ENCODE assay signal across 19 cellular contexts in genomic region chr12:130476451-130476850, GRCh38.
DNase-seq lines count a peak whose midpoint lies in the region; ATAC-seq and TF ChIP-seq lines count a peak whose summit lies in the region.
"Had no signal": no experiment of that assay in that cellular context is flagged by ENCODE, and none has a peak within 500 bp of the region (broad histone marks: within the 10 kb centered on the region; RNA-seq: fewer than 3 reads in every experiment).

No MANE protein-coding gene starts in this region.

- H4K8ac ChIP-seq in neuronal stem cell (ENCODE audit: low read depth, low read length): no peak overlapping the region

- peaks cover 16% of the 10 kb centered on the region for H3K27me3 Mint-ChIP-seq in chondrocyte (ENCODE audit: low read depth)
- H3K27me3 Mint-ChIP-seq: CD4-positive, CD25-positive, alpha-beta regulatory T cell; CD8-positive, alpha-beta memory T cell had no signal

- no peak overlapping the region for H4K91ac ChIP-seq in neuronal stem cell (ENCODE audit: low read depth, low read length, poor library complexity)

- no peak overlapping the region for H3K14ac ChIP-seq in neuronal stem cell (ENCODE audit: low read length)

- H4K20me1 ChIP-seq in BLaER1: 0 out of 2 replicates have a peak, but pooled peaks cover 6% of the 10 kb centered on the region
- H4K20me1 ChIP-seq in BLaER1 treated with 17β-estradiol and CSF1 and Interleukin-3, amounts not matched to agents 10 nM and 100 nM: peaks cover 0 to 11% (median 0%) of the 10 kb centered on the region in 11 experiments; a peak in 2 of 22 replicates

- no peaks in the 10 kb centered on the region for H3K36me3 Mint-ChIP-seq in chondrocyte (ENCODE audit: low read depth)
- no peaks in the 10 kb centered on the region for H3K36me3 Mint-ChIP-seq in activated naive CD4-positive, alpha-beta T cell treated with anti-CD3 and anti-CD28 coated beads, Interleukin-2, amount 50 U/mL, for 72 hours
- H3K36me3 Mint-ChIP-seq: CD14-positive monocyte; CD4-positive, alpha-beta memory T cell; CD4-positive, CD25-positive, alpha-beta regulatory T cell; CD8-positive, alpha-beta memory T cell had no signal

- H3K4me1 Mint-ChIP-seq in chondrocyte (ENCODE audit: low read depth): no peaks in the 10 kb centered on the region
- H3K4me1 Mint-ChIP-seq: CD14-positive monocyte; CD4-positive, alpha-beta memory T cell; CD8-positive, alpha-beta memory T cell had no signal

- no CpG with 5 or more reads among the region's 11 CpGs for WGBS in neuronal stem cell (ENCODE audit: extremely low coverage in 2 of 2, insufficient read length in 2 of 2, insufficient replicate concordance in 1 of 2), 2 donors

- H3K9me3 Mint-ChIP-seq in chondrocyte (ENCODE audit: low read depth): no peaks in the 10 kb centered on the region
- H3K9me3 Mint-ChIP-seq in activated naive CD4-positive, alpha-beta T cell treated with anti-CD3 and anti-CD28 coated beads, Interleukin-2, amount 50 U/mL, for 72 hours: no peaks in the 10 kb centered on the region
- H3K9me3 Mint-ChIP-seq: CD14-positive monocyte had no signal

- no peak overlapping the region for H3K18ac ChIP-seq in neuronal stem cell (ENCODE audit: low read length)

- no peak overlapping the region for H2BK15ac ChIP-seq in neuronal stem cell (ENCODE audit: low read length)

- no peak for ATAC-seq in GM18520 (IDR thresholded peaks at IDR 0.05; ENCODE audit: unreplicated experiment)
- ATAC-seq in activated naive CD4-positive, alpha-beta T cell treated with anti-CD3 and anti-CD28 coated beads, Interleukin-2, amount 50 U/mL, for 72 hours: no peak
- ATAC-seq: GM12878 had no signal

- H2AK5ac ChIP-seq in neuronal stem cell (ENCODE audit: low read depth, low read length): peak overlapping the region; percentile 22

- H3K9ac ChIP-seq in BLaER1 (no peak overlapping the region), neuronal stem cell (ENCODE audit: low read depth, low read length, poor library complexity) (no peak overlapping the region)
- H3K9ac ChIP-seq in BLaER1 treated with 17β-estradiol and CSF1 and Interleukin-3, amounts not matched to agents 10 nM and 100 nM: no peak overlapping the region

- H2AFZ ChIP-seq in neuronal stem cell (ENCODE audit: low read length): no peak overlapping the region

- H3K27ac ChIP-seq in BLaER1 (no peak overlapping the region), neuronal stem cell (replicated peaks; ENCODE audit: low read length) (no peak overlapping the region)
- H3K27ac ChIP-seq in BLaER1 treated with 17β-estradiol and CSF1 and Interleukin-3, amounts not matched to agents 10 nM and 100 nM: no peak overlapping the region

- H3K27me3 ChIP-seq in BLaER1 (0 out of 2 replicates have a peak, but pooled peaks cover 3% of the 10 kb centered on the region), neuronal stem cell (ENCODE audit: control insufficient read depth in 3 of 3, insufficient read depth in 3 of 3, low read depth in 1 of 3, low read length in 3 of 3) (peaks cover 0 to 38% (median 0%) of the 10 kb centered on the region in 3 experiments)
- H3K27me3 ChIP-seq in BLaER1 treated with 17β-estradiol and CSF1 and Interleukin-3, amounts not matched to agents 10 nM and 100 nM: peaks cover 0 to 12% (median 0%) of the 10 kb centered on the region in 11 experiments; a peak in 5 of 22 replicates
- H3K27me3 ChIP-seq: BE2C had no signal

- peak; percentile 89 for DNase-seq in chondrocyte (ENCODE audit: low spot score)
- no peak for DNase-seq in neuronal stem cell (ENCODE audit: low spot score)
- DNase-seq in activated naive CD4-positive, alpha-beta T cell treated with anti-CD3 and anti-CD28 coated beads, Interleukin-2, amount 50 U/mL, for 72 hours (ENCODE audit: low spot score in 2 of 2): no peak
- no peak for DNase-seq in GF-D8 (lab: John Stamatoyannopoulos, UW)
- no peak for DNase-seq in D341Med (ENCODE audit: low spot score)
- DNase-seq: 8988T; ACHN; BE2C; C1 segment of cervical spinal cord; CD4-positive, alpha-beta memory T cell; CD4-positive, CD25-positive, alpha-beta regulatory T cell; CD8-positive, alpha-beta memory T cell; COR-L47; DMS79 treated with DMSO at 0.1 percent for 48 hours had no signal

- H3K23ac ChIP-seq in neuronal stem cell (ENCODE audit: low read depth, low read length, poor library complexity): no peak overlapping the region

- H3K4me3 ChIP-seq in BLaER1 (no peak overlapping the region), neuronal stem cell (ENCODE audit: low read length in 2 of 2) (no peak overlapping the region)
- no peak overlapping the region for H3K4me3 ChIP-seq in BLaER1 treated with 17β-estradiol and CSF1 and Interleukin-3, amounts not matched to agents 10 nM and 100 nM
- H3K4me3 ChIP-seq: GM12878 had no signal

- no peak overlapping the region for H2BK12ac ChIP-seq in neuronal stem cell (ENCODE audit: low read length)

- H3K4ac ChIP-seq in neuronal stem cell (ENCODE audit: low read length): no peak overlapping the region

- H3K4me3 Mint-ChIP-seq in chondrocyte (ENCODE audit: unreplicated experiment): no peak overlapping the region
- H3K4me3 Mint-ChIP-seq: CD14-positive monocyte; CD4-positive, alpha-beta memory T cell; CD4-positive, CD25-positive, alpha-beta regulatory T cell; CD8-positive, alpha-beta memory T cell had no signal

- H3K4me2 ChIP-seq in BLaER1: peak overlapping the region; percentile 76
- H3K4me2 ChIP-seq in BLaER1 treated with 17β-estradiol and CSF1 and Interleukin-3, amounts not matched to agents 10 nM and 100 nM: peak overlapping the region; percentile 23 to 82 (median 64); a peak in 20 of 22 replicates
- no peak overlapping the region for H3K4me2 ChIP-seq in neuronal stem cell (ENCODE audit: insufficient read depth, low read length, poor library complexity, severe bottlenecking)

- H3K9me3 ChIP-seq in BLaER1: no peaks in the 10 kb centered on the region
- H3K9me3 ChIP-seq in BLaER1 treated with 17β-estradiol and CSF1 and Interleukin-3, amounts not matched to agents 10 nM and 100 nM (replicated peaks in 1 of 11): no peaks in the 10 kb centered on the region
- no peaks in the 10 kb centered on the region for H3K9me3 ChIP-seq in neuronal stem cell (replicated peaks in 1 of 2; ENCODE audit: control insufficient read depth in 2 of 2, insufficient read depth in 1 of 2, low read depth in 1 of 2, low read length in 2 of 2)
- H3K9me3 ChIP-seq: BE2C had no signal

- H3K36me3 ChIP-seq in BLaER1 (no peaks in the 10 kb centered on the region), neuronal stem cell (replicated peaks in 1 of 2; ENCODE audit: control insufficient read depth in 2 of 2, insufficient read depth in 2 of 2, low read length in 2 of 2) (no peaks in the 10 kb centered on the region)
- H3K36me3 ChIP-seq in BLaER1 treated with 17β-estradiol and CSF1 and Interleukin-3, amounts not matched to agents 10 nM and 100 nM: no peaks in the 10 kb centered on the region

- TF ChIP-seq CTCF in chondrocyte (IDR thresholded peaks at IDR 0.05): no peak

- no peak overlapping the region for H2BK5ac ChIP-seq in neuronal stem cell (ENCODE audit: low read length)

- H2BK120ac ChIP-seq in neuronal stem cell (ENCODE audit: low read depth, low read length): no peak overlapping the region

- H3K4me1 ChIP-seq in BLaER1 (peaks cover 42% of the 10 kb centered on the region), neuronal stem cell (ENCODE audit: control insufficient read depth in 2 of 2, insufficient read depth in 1 of 2, low read depth in 1 of 2, low read length in 2 of 2) (peaks cover 0 to 8% of the 10 kb centered on the region in 2 donors)
- peaks cover 0 to 43% (median 39%) of the 10 kb centered on the region in 10 experiments; a peak in 17 of 20 replicates for H3K4me1 ChIP-seq in BLaER1 treated with 17β-estradiol and CSF1 and Interleukin-3, amounts not matched to agents 10 nM and 100 nM

- H3K27ac Mint-ChIP-seq in chondrocyte (ENCODE audit: unreplicated experiment): no peak overlapping the region
- H3K27ac Mint-ChIP-seq in activated naive CD4-positive, alpha-beta T cell treated with anti-CD3 and anti-CD28 coated beads, Interleukin-2, amount 50 U/mL, for 72 hours: no peak overlapping the region
- H3K27ac Mint-ChIP-seq: CD4-positive, alpha-beta memory T cell; CD4-positive, CD25-positive, alpha-beta regulatory T cell; CD8-positive, alpha-beta memory T cell had no signal

- H3K79me1 ChIP-seq in neuronal stem cell (ENCODE audit: low read depth, low read length): no peaks in the 10 kb centered on the region
